In genomic region chr4:158875026-158875425, GRCh38 we compare ENCODE assay signal across 27 cellular contexts.
DNase-seq lines count a peak whose midpoint lies in the region; ATAC-seq, FAIRE-seq and TF ChIP-seq lines count a peak whose summit lies in the region.
"Had no signal": no experiment of that assay in that cellular context is flagged by ENCODE, and none has a peak within 500 bp of the region (broad histone marks: within the 10 kb centered on the region; RNA-seq: fewer than 3 reads in every experiment).

No MANE protein-coding gene starts in this region.

- H3K9me3 ChIP-seq in A549 = no peaks in the 10 kb centered on the region
- H3K9me3 ChIP-seq in right lobe of liver = no peaks in the 10 kb centered on the region
- H3K9me3 ChIP-seq in WERI-Rb-1 (ENCODE audit: severe bottlenecking) = no peaks in the 10 kb centered on the region
- H3K9me3 ChIP-seq: Caco-2 had no signal

- DNase-seq in A549 (ENCODE audit: low read depth in 1 of 2, low spot score in 1 of 2) (no peak), HuH-7 (ENCODE audit: low spot score) (peak; percentile 15), left lobe of liver (ENCODE audit: low spot score) (no peak), right lobe of liver (no peak), WERI-Rb-1 (no peak), RPMI8226 (no peak)
- DNase-seq: 8988T; AML-193; Caco-2; Calu3; CD4-positive, alpha-beta T cell; CD8-positive, alpha-beta T cell; DMS53; DMS79; DND-41; EL; GDM1 had no signal

- POLR2A ChIA-PET in A549 (lab: Yijun Ruan, JAX) = no interaction called here

- intact Hi-C loops in right lobe of liver (cut with DNase I) = no loop called here

- H3K4me2 ChIP-seq in A549 = peak overlapping the region; percentile 70; the same call in 1 of the 3 replicates
- H3K4me2 ChIP-seq: BLaER1 treated with 17β-estradiol and CSF1 and Interleukin-3, amounts not matched to agents 10 nM and 100 nM had no signal

- peak overlapping the region; percentile 60 to 82 for H3K27ac ChIP-seq in A549
- peak overlapping the region in 2 of 3 donors; percentile 41 to 66 for H3K27ac ChIP-seq in right lobe of liver
- H3K27ac ChIP-seq in WERI-Rb-1 = no peak overlapping the region
- H3K27ac ChIP-seq: BLaER1 treated with 17β-estradiol and CSF1 and Interleukin-3, amounts not matched to agents 10 nM and 100 nM; C4-2B had no signal

- no peak for TF ChIP-seq POLR2A in A549 (IDR thresholded peaks at IDR 0.05; ENCODE audit: low read length)
- TF ChIP-seq POLR2A in right lobe of liver (IDR thresholded peaks at IDR 0.05) = no peak

- no peak for TF ChIP-seq RAD21 in A549 (conservative IDR thresholded peaks at IDR 0.05 in 1 of 2, IDR thresholded peaks at IDR 0.05 in 1 of 2)

- ATAC-seq in A549 = no peak
- ATAC-seq in left lobe of liver = peak; percentile 62
- ATAC-seq in right lobe of liver = peak; percentile 40 to 66 (median 64)
- ATAC-seq in HG03442 (IDR thresholded peaks at IDR 0.05; ENCODE audit: unreplicated experiment) = no peak
- no peak for ATAC-seq in GM19023 (IDR thresholded peaks at IDR 0.05; ENCODE audit: unreplicated experiment)
- ATAC-seq: CD8-positive, alpha-beta T cell; GM12878 had no signal

- H3K4me1 ChIP-seq in A549 (peaks cover 28% of the 10 kb centered on the region), right lobe of liver (peaks cover 0 to 39% (median 13%) of the 10 kb centered on the region in 4 donors)

- H3K4me3 ChIP-seq in A549 (no peak overlapping the region), right lobe of liver (no peak overlapping the region), WERI-Rb-1 (ENCODE audit: low read depth, low read length) (no peak overlapping the region)
- H3K4me3 ChIP-seq: BLaER1 treated with 17β-estradiol and CSF1 and Interleukin-3, amounts not matched to agents 10 nM and 100 nM; GM12878 had no signal

- H3K36me3 ChIP-seq in right lobe of liver (peaks cover 0 to 7% (median under 1%) of the 10 kb centered on the region in 4 donors), WERI-Rb-1 (peaks cover 44% of the 10 kb centered on the region)

- H3K27me3 ChIP-seq in right lobe of liver = no peaks in the 10 kb centered on the region
- H3K27me3 ChIP-seq in WERI-Rb-1 (ENCODE audit: insufficient read depth, low read depth, severe bottlenecking) = no peaks in the 10 kb centered on the region
- H3K27me3 ChIP-seq: BLaER1 treated with 17β-estradiol and CSF1 and Interleukin-3, amounts not matched to agents 10 nM and 100 nM had no signal

- TF ChIP-seq CTCF in A549 (IDR thresholded peaks at IDR 0.05) = no peak
- TF ChIP-seq CTCF in right lobe of liver (IDR thresholded peaks at IDR 0.05) = no peak
- no peak for TF ChIP-seq CTCF in WERI-Rb-1 (IDR thresholded peaks at IDR 0.05; ENCODE audit: low read depth, low read length)

- FAIRE-seq in A549 (lab: Jason Lieb, UNC) = no peak
- FAIRE-seq: A204.1, D721Med, GM12878, GM12892, GM18507, GM19239 had no signal

- WGBS in A549 (ENCODE audit: missing lambda C conversion rate) = 82% methylated on average over 4 of the region's 4 CpGs
- 74% methylated on average over 4 of the region's 4 CpGs for WGBS in right lobe of liver (ENCODE audit: insufficient coverage, low coverage, low lambda C conversion rate, missing lambda C conversion rate)

- TF ChIP-seq EP300 in A549 (IDR thresholded peaks at IDR 0.05) = no peak

- CTCF ChIA-PET in A549 (lab: Yijun Ruan, JAX) = interaction anchor here (1.4 to 1.9 kb wide), 2 partner anchors 21 to 328 kb away, joined by 3 to 4 read pairs; no protein-coding TSS in a partner anchor

TF ChIP-seq in A549, 52 proteins besides CTCF, POLR2A, EP300 and RAD21:
- TF ChIP-seq, protein P1, sequence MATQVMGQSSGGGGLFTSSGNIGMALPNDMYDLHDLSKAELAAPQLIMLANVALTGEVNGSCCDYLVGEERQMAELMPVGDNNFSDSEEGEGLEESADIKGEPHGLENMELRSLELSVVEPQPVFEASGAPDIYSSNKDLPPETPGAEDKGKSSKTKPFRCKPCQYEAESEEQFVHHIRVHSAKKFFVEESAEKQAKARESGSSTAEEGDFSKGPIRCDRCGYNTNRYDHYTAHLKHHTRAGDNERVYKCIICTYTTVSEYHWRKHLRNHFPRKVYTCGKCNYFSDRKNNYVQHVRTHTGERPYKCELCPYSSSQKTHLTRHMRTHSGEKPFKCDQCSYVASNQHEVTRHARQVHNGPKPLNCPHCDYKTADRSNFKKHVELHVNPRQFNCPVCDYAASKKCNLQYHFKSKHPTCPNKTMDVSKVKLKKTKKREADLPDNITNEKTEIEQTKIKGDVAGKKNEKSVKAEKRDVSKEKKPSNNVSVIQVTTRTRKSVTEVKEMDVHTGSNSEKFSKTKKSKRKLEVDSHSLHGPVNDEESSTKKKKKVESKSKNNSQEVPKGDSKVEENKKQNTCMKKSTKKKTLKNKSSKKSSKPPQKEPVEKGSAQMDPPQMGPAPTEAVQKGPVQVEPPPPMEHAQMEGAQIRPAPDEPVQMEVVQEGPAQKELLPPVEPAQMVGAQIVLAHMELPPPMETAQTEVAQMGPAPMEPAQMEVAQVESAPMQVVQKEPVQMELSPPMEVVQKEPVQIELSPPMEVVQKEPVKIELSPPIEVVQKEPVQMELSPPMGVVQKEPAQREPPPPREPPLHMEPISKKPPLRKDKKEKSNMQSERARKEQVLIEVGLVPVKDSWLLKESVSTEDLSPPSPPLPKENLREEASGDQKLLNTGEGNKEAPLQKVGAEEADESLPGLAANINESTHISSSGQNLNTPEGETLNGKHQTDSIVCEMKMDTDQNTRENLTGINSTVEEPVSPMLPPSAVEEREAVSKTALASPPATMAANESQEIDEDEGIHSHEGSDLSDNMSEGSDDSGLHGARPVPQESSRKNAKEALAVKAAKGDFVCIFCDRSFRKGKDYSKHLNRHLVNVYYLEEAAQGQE (IDR thresholded peaks at IDR 0.05) = no peak
- TF ChIP-seq FOSL2 (IDR thresholded peaks at IDR 0.05) = no peak
- no peak for TF ChIP-seq FOSL2 (CRISPR knock-in tag; IDR thresholded peaks at IDR 0.05)
- TF ChIP-seq CEBPB (IDR thresholded peaks at IDR 0.05) = no peak
- TF ChIP-seq HDAC2 (IDR thresholded peaks at IDR 0.05) = no peak
- TF ChIP-seq NPAS2 (CRISPR knock-in tag; IDR thresholded peaks at IDR 0.05; ENCODE audit: borderline replicate concordance) = no peak
- TF ChIP-seq BHLHE40 (IDR thresholded peaks at IDR 0.05; ENCODE audit: low read depth, low read length) = no peak
- TF ChIP-seq NR3C1 (IDR thresholded peaks at IDR 0.05) = no peak
- no peak for TF ChIP-seq RFX5 (IDR thresholded peaks at IDR 0.05)
- TF ChIP-seq BCL3 (IDR thresholded peaks at IDR 0.05) = no peak
- no peak for TF ChIP-seq HOXB5 (CRISPR knock-in tag; IDR thresholded peaks at IDR 0.05)
- TF ChIP-seq, protein P2, sequence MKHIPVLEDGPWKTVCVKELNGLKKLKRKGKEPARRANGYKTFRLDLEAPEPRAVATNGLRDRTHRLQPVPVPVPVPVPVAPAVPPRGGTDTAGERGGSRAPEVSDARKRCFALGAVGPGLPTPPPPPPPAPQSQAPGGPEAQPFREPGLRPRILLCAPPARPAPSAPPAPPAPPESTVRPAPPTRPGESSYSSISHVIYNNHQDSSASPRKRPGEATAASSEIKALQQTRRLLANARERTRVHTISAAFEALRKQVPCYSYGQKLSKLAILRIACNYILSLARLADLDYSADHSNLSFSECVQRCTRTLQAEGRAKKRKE (CRISPR knock-in tag; IDR thresholded peaks at IDR 0.05; ENCODE audit: low read depth) = no peak
- no peak for TF ChIP-seq KDM1A (IDR thresholded peaks at IDR 0.05; ENCODE audit: low read depth)
- TF ChIP-seq POLR2AphosphoS2 (conservative IDR thresholded peaks at IDR 0.05; ENCODE audit: low read length) = no peak
- no peak for TF ChIP-seq ESRRA (IDR thresholded peaks at IDR 0.05; ENCODE audit: borderline replicate concordance, low read length)
- no peak for TF ChIP-seq EHMT2 (IDR thresholded peaks at IDR 0.05; ENCODE audit: low read depth)
- no peak for TF ChIP-seq ZC3H11A (IDR thresholded peaks at IDR 0.05)
- TF ChIP-seq, protein P3, sequence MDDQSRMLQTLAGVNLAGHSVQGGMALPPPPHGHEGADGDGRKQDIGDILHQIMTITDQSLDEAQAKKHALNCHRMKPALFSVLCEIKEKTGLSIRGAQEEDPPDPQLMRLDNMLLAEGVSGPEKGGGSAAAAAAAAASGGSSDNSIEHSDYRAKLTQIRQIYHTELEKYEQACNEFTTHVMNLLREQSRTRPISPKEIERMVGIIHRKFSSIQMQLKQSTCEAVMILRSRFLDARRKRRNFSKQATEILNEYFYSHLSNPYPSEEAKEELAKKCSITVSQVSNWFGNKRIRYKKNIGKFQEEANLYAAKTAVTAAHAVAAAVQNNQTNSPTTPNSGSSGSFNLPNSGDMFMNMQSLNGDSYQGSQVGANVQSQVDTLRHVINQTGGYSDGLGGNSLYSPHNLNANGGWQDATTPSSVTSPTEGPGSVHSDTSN (IDR thresholded peaks at IDR 0.05) = no peak
- no peak for TF ChIP-seq ZFP36 (IDR thresholded peaks at IDR 0.05; ENCODE audit: borderline replicate concordance, partially characterized antibody)

Comparison
In these comparisons a context has a peak if more than half of its experiments do, and no peak if none do; other contexts are left out.
1. ATAC-seq: peak in left lobe of liver (single experiment) and right lobe of liver (4 of 4); none in A549 (0 of 2), HG03442 (single experiment) and GM19023 (single experiment).